In the genomic region with DNA sequence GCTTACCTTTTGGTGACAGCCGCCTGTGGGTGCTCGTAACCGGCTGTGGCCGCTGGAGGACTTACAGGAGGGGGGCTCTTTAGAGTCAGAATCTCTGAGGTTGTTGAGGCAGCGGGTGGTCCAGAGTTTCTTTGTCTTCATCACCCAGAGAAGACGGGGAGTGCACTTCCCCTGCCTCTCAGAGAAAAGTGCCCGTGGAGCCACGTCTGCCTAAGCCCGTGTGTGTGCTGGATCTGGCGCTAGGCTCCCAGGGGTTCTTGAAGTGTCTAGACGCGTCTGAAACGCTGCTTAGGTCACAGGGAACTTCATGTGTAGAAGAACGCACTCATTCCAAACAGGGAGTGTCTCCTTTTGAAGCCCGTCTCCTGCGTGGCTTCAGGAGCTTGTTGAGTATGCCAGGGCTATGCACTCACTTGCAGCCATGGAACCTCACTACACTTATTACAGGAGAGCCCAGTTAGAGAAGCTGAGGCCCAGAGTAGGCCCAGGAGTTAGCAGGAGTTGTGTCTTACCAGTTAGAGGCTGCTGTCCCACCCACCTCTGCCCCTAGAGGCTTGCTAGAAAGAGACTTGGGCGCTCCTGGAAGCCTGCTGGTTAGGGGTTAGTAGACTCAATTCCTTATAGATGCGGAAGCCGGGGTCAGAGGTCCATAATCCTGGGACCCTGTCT, we compare ENCODE assay signal across 9 cellular contexts. TPM values are rescaled to one million over a fixed set of nuclear protein-coding genes. Genes with fewer than 3 reads are reported as not detected.
DNase-seq lines count a peak whose midpoint lies in the region; ATAC-seq and FAIRE-seq lines count a peak whose summit lies in the region.
"Had no signal": no experiment of that assay in that cellular context is flagged by ENCODE, and none has a peak within 500 bp of the region (broad histone marks: within the 10 kb centered on the region; RNA-seq: fewer than 3 reads in every experiment).

No MANE protein-coding gene starts in this region.

- peaks cover 45% of the 10 kb centered on the region for H3K4me1 Mint-ChIP-seq in activated naive CD4-positive, alpha-beta T cell treated with anti-CD3 and anti-CD28 coated beads for 36 hours (ENCODE audit: low read depth)
- H3K4me1 Mint-ChIP-seq in activated T-helper 17 cell treated with anti-CD3 and anti-CD28 coated beads, Interleukin-2, amount 50 U/mL, for 72 hours, result peaks cover 6% of the 10 kb centered on the region

- intact Hi-C loops in activated naive CD4-positive, alpha-beta T cell treated with anti-CD3 and anti-CD28 coated beads for 36 hours (cut with micrococcal nuclease), result loop anchor here (5.0 kb wide), 3 partner anchors 111 to 499 kb away; a partner anchor contains a TSS

- H3K27ac Mint-ChIP-seq in activated naive CD4-positive, alpha-beta T cell treated with anti-CD3 and anti-CD28 coated beads for 36 hours, result no peak overlapping the region
- peak overlapping the region; percentile 62 for H3K27ac Mint-ChIP-seq in activated T-helper 17 cell treated with anti-CD3 and anti-CD28 coated beads, Interleukin-2, amount 50 U/mL, for 72 hours

- no peak for ATAC-seq in activated T-helper 17 cell treated with anti-CD3 and anti-CD28 coated beads, Interleukin-2, amount 50 U/mL, for 72 hours (replicated peaks)

- H3K36me3 Mint-ChIP-seq in activated naive CD4-positive, alpha-beta T cell treated with anti-CD3 and anti-CD28 coated beads for 36 hours (ENCODE audit: low read depth), result peaks cover 31% of the 10 kb centered on the region
- H3K36me3 Mint-ChIP-seq in activated T-helper 17 cell treated with anti-CD3 and anti-CD28 coated beads, Interleukin-2, amount 50 U/mL, for 72 hours (ENCODE audit: low read depth), result peaks cover 47% of the 10 kb centered on the region

- no peaks in the 10 kb centered on the region for H3K27me3 Mint-ChIP-seq in activated naive CD4-positive, alpha-beta T cell treated with anti-CD3 and anti-CD28 coated beads for 36 hours (ENCODE audit: low read depth)
- H3K27me3 Mint-ChIP-seq in activated T-helper 17 cell treated with anti-CD3 and anti-CD28 coated beads, Interleukin-2, amount 50 U/mL, for 72 hours, result no peaks in the 10 kb centered on the region

- CTCF ChIA-PET in activated naive CD4-positive, alpha-beta T cell treated with anti-CD3 and anti-CD28 coated beads for 36 hours (lab: Charles Lee), result interaction anchor here (1.5 to 1.7 kb wide), 2 partner anchors 18 to 113 kb away, joined by 5 to 8 read pairs; no protein-coding TSS in a partner anchor

- H3K4me3 Mint-ChIP-seq in activated naive CD4-positive, alpha-beta T cell treated with anti-CD3 and anti-CD28 coated beads for 36 hours, result peak overlapping the region; percentile 77
- peak overlapping the region; percentile 79 for H3K4me3 Mint-ChIP-seq in activated T-helper 17 cell treated with anti-CD3 and anti-CD28 coated beads, Interleukin-2, amount 50 U/mL, for 72 hours

- H3K27ac ChIP-seq in substantia nigra (ENCODE audit: low read depth, low read length, poor library complexity, severe bottlenecking), result peak overlapping the region; percentile 61

- no peaks in the 10 kb centered on the region for H3K9me3 Mint-ChIP-seq in activated naive CD4-positive, alpha-beta T cell treated with anti-CD3 and anti-CD28 coated beads for 36 hours
- no peaks in the 10 kb centered on the region for H3K9me3 Mint-ChIP-seq in activated T-helper 17 cell treated with anti-CD3 and anti-CD28 coated beads, Interleukin-2, amount 50 U/mL, for 72 hours

- no peak for FAIRE-seq in frontal cortex (lab: Jason Lieb, UNC)
- FAIRE-seq: GM18507 had no signal

- no peak for DNase-seq in activated naive CD4-positive, alpha-beta T cell treated with anti-CD3 and anti-CD28 coated beads for 36 hours
- DNase-seq in activated naive CD4-positive, alpha-beta T cell treated with Interleukin-2 at 50 U/mL for 16 hours, result no peak
- DNase-seq in islet precursor cell (peak; percentile 69), substantia nigra (lab: John Stamatoyannopoulos, UW) (peak in 1 of 49 donors; percentile 30), NCI-H2196 (lab: John Stamatoyannopoulos, UW; ENCODE audit: unreplicated experiment) (no peak), SKM-1 (lab: John Stamatoyannopoulos, UW; ENCODE audit: unreplicated experiment) (no peak), frontal cortex (ENCODE audit: low spot score in 2 of 2) (no peak)

RNA-seq across cellular contexts. Expression of a gene that starts 1.3 kb away (rescaled TPM):
- total RNA-seq in activated naive CD4-positive, alpha-beta T cell treated with anti-CD3 and anti-CD28 coated beads for 36 hours, result 10 to 100 TPM; 29.6 to 33.3 TPM
- 10 to 100 TPM; 25.1 to 29.8 TPM for total RNA-seq in activated T-helper 17 cell treated with anti-CD3 and anti-CD28 coated beads, Interleukin-2, amount 50 U/mL, for 72 hours
- 97.8 TPM for total RNA-seq in frontal cortex

RNA-seq across cellular contexts. Expression of a gene that starts 19.6 kb away (rescaled TPM):
- 100 to 1,000 TPM; 287 to 288 TPM for total RNA-seq in activated naive CD4-positive, alpha-beta T cell treated with anti-CD3 and anti-CD28 coated beads for 36 hours
- 100 to 1,000 TPM; 161 to 334 TPM for total RNA-seq in activated T-helper 17 cell treated with anti-CD3 and anti-CD28 coated beads, Interleukin-2, amount 50 U/mL, for 72 hours
- total RNA-seq in frontal cortex, result 124 TPM

RNA-seq across cellular contexts. Expression of a gene that starts 20.0 kb away (rescaled TPM):
- total RNA-seq in activated naive CD4-positive, alpha-beta T cell treated with anti-CD3 and anti-CD28 coated beads for 36 hours, result 10 to 100 TPM; 14.5 to 18.0 TPM
- total RNA-seq in activated T-helper 17 cell treated with anti-CD3 and anti-CD28 coated beads, Interleukin-2, amount 50 U/mL, for 72 hours, result 10 to 100 TPM; 16.5 to 17.9 TPM
- 86.0 TPM for total RNA-seq in frontal cortex

RNA-seq across cellular contexts. Expression of a gene that starts 57.9 kb away (rescaled TPM):
- 10 to 100 TPM; 15.0 to 15.4 TPM for total RNA-seq in activated naive CD4-positive, alpha-beta T cell treated with anti-CD3 and anti-CD28 coated beads for 36 hours
- 10 to 100 TPM; 13.4 to 14.5 TPM for total RNA-seq in activated T-helper 17 cell treated with anti-CD3 and anti-CD28 coated beads, Interleukin-2, amount 50 U/mL, for 72 hours
- 6.5 TPM for total RNA-seq in frontal cortex

RNA-seq across cellular contexts. Expression of a gene that starts 59.2 kb away (rescaled TPM):
- total RNA-seq in activated naive CD4-positive, alpha-beta T cell treated with anti-CD3 and anti-CD28 coated beads for 36 hours, result 10 to 100 TPM; 34.3 to 36.4 TPM
- 10 to 100 TPM; 19.7 to 40.2 TPM for total RNA-seq in activated T-helper 17 cell treated with anti-CD3 and anti-CD28 coated beads, Interleukin-2, amount 50 U/mL, for 72 hours
- total RNA-seq in frontal cortex, result 17.5 TPM
